Comparison of ENCODE assay signal across 20 cellular contexts in the genomic region with DNA sequence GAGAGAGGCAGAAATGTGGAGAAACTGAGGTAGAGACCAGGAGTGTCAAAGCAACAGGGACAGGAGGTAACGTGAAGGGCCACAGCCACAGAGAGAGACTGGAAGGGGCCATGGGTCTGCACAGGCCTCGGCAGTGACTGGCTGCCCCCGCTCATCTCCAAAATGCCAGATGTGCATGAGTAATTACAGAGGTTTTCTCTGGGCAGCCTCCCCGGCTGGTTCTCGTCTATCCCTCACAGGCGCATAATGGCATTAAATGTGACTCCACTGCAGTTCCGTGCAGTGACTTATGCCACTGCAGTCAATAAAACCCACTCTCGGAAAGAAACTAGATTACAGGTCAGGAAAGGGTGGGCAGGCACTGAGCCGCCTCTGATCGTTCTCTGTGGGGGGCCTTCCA.
"Had no signal": no experiment of that assay in that cellular context is flagged by ENCODE, and none has a peak within 500 bp of the region (broad histone marks: within the 10 kb centered on the region; RNA-seq: fewer than 3 reads in every experiment).

No MANE protein-coding gene starts in this region.

- H3K36me3 Mint-ChIP-seq: activated naive CD4-positive, alpha-beta T cell treated with anti-CD3 and anti-CD28 coated beads, Interleukin-2, amount 10 ng/mL, durations not matched to agents 7 days and 5 days; memory B cell; natural killer cell; stimulated activated effector memory CD8-positive, alpha-beta T cell treated with anti-CD3 and anti-CD28 coated beads, Interleukin-12 subunit alpha, Interleukin-12 subunit beta, amount 100 ng/mL, for 72 hours had no signal

- DNase-seq: activated CD4-positive, alpha-beta T cell treated with anti-CD3 and anti-CD28 coated beads, Interleukin-2, amount 10 ng/mL, durations not matched to agents 24 days and 14 days; activated CD8-positive, alpha-beta T cell treated with anti-CD3 and anti-CD28 coated beads for 36 hours; activated naive CD4-positive, alpha-beta T cell treated with anti-CD3 and anti-CD28 coated beads, Interleukin-2, amount 10 ng/mL, durations not matched to agents 7 days and 5 days; activated naive CD8-positive, alpha-beta T cell treated with anti-CD3 and anti-CD28 coated beads, Interleukin-2, amount 50 U/mL, for 24 hours; activated T-cell treated with anti-CD3 and anti-CD28 coated beads, Interleukin-2, amount 50 U/mL, for 1 hour; aorta; colonic mucosa; kidney glomerular epithelial cell; natural killer cell; pancreas; right lobe of liver; small intestine; stimulated activated CD4-positive, alpha-beta T cell treated with anti-CD3 and anti-CD28 coated beads, Interleukin-4, amount 100 ng/mL, for 1 hour; T-helper 1 cell; T-helper 9 cell; thyroid gland had no signal

- H3K27me3 Mint-ChIP-seq: activated CD4-positive, alpha-beta T cell treated with anti-CD3 and anti-CD28 coated beads, Interleukin-2, amount 10 ng/mL, durations not matched to agents 24 days and 14 days; activated CD8-positive, alpha-beta T cell treated with anti-CD3 and anti-CD28 coated beads for 36 hours; activated naive CD4-positive, alpha-beta T cell treated with anti-CD3 and anti-CD28 coated beads, Interleukin-2, amount 10 ng/mL, durations not matched to agents 7 days and 5 days; activated naive CD8-positive, alpha-beta T cell treated with anti-CD3 and anti-CD28 coated beads, Interleukin-2, amount 50 U/mL, for 24 hours; central memory CD8-positive, alpha-beta T cell had no signal

- H3K4me3 Mint-ChIP-seq: activated CD4-positive, alpha-beta T cell treated with anti-CD3 and anti-CD28 coated beads, Interleukin-2, amount 10 ng/mL, durations not matched to agents 24 days and 14 days; activated CD8-positive, alpha-beta T cell treated with anti-CD3 and anti-CD28 coated beads for 36 hours; activated naive CD4-positive, alpha-beta T cell treated with anti-CD3 and anti-CD28 coated beads, Interleukin-2, amount 10 ng/mL, durations not matched to agents 7 days and 5 days; activated naive CD8-positive, alpha-beta T cell treated with anti-CD3 and anti-CD28 coated beads, Interleukin-2, amount 50 U/mL, for 24 hours; central memory CD8-positive, alpha-beta T cell; memory B cell; natural killer cell; stimulated activated effector memory CD8-positive, alpha-beta T cell treated with anti-CD3 and anti-CD28 coated beads, Interleukin-12 subunit alpha, Interleukin-12 subunit beta, amount 100 ng/mL, for 72 hours had no signal

- H3K4me3 ChIP-seq: colonic mucosa, pancreas, right lobe of liver, thyroid gland had no signal

- H3K27me3 ChIP-seq: colonic mucosa, neutrophil, pancreas, right lobe of liver, thyroid gland had no signal

- H3K4me1 ChIP-seq: colonic mucosa, pancreas, right lobe of liver had no signal

- H3K9me3 ChIP-seq: colonic mucosa, neutrophil, pancreas, right lobe of liver, thyroid gland had no signal

- H3K27ac Mint-ChIP-seq: activated CD4-positive, alpha-beta T cell treated with anti-CD3 and anti-CD28 coated beads, Interleukin-2, amount 10 ng/mL, durations not matched to agents 24 days and 14 days; activated CD8-positive, alpha-beta T cell treated with anti-CD3 and anti-CD28 coated beads for 36 hours; activated naive CD4-positive, alpha-beta T cell treated with anti-CD3 and anti-CD28 coated beads, Interleukin-2, amount 10 ng/mL, durations not matched to agents 7 days and 5 days; activated naive CD8-positive, alpha-beta T cell treated with anti-CD3 and anti-CD28 coated beads, Interleukin-2, amount 50 U/mL, for 24 hours; memory B cell; natural killer cell; stimulated activated effector memory CD8-positive, alpha-beta T cell treated with anti-CD3 and anti-CD28 coated beads, Interleukin-12 subunit alpha, Interleukin-12 subunit beta, amount 100 ng/mL, for 72 hours had no signal

- H3K36me3 ChIP-seq: colonic mucosa, neutrophil, pancreas, right lobe of liver, thyroid gland had no signal

- H3K9me3 Mint-ChIP-seq: activated CD4-positive, alpha-beta T cell treated with anti-CD3 and anti-CD28 coated beads, Interleukin-2, amount 10 ng/mL, durations not matched to agents 24 days and 14 days; activated CD8-positive, alpha-beta T cell treated with anti-CD3 and anti-CD28 coated beads for 36 hours; activated naive CD4-positive, alpha-beta T cell treated with anti-CD3 and anti-CD28 coated beads, Interleukin-2, amount 10 ng/mL, durations not matched to agents 7 days and 5 days; activated naive CD8-positive, alpha-beta T cell treated with anti-CD3 and anti-CD28 coated beads, Interleukin-2, amount 50 U/mL, for 24 hours; central memory CD8-positive, alpha-beta T cell; memory B cell; natural killer cell; stimulated activated effector memory CD8-positive, alpha-beta T cell treated with anti-CD3 and anti-CD28 coated beads, Interleukin-12 subunit alpha, Interleukin-12 subunit beta, amount 100 ng/mL, for 72 hours had no signal

- H3K27ac ChIP-seq: colonic mucosa, neutrophil, pancreas, right lobe of liver, thyroid gland had no signal
